In the genomic region with DNA sequence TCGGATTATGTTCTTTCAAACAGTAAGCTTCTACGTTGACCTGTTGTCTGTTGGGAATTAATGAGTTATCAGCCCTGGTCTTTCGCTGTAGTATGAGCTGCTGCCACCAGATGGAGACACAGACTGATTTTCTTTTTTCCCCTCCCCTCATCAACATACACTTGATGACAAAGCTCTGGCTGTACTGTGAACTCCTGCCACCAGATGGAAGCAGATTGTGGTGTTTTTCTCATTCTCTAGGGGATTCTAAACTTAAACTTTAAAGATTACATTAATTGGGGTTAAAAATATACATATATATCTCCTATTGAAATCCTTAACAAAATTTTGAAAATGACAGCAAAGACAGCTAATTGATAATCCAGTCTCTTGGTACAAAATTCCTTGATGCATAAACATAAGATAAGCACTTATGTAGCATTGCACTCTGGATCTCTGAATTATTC, we compare ENCODE assay signal across 8 cellular contexts. TPM values are rescaled to one million over a fixed set of nuclear protein-coding genes. Genes with fewer than 3 reads are reported as not detected.
DNase-seq lines count a peak whose midpoint lies in the region; ATAC-seq lines count a peak whose summit lies in the region.

No MANE protein-coding gene starts in this region.

- H3K4me1 Mint-ChIP-seq in central memory CD8-positive, alpha-beta T cell: no peaks in the 10 kb centered on the region

- peaks cover 12% of the 10 kb centered on the region for H3K36me3 Mint-ChIP-seq in central memory CD8-positive, alpha-beta T cell (ENCODE audit: insufficient read depth)

- H3K4me3 Mint-ChIP-seq in central memory CD8-positive, alpha-beta T cell: no peak overlapping the region

- DNase-seq in C1 segment of cervical spinal cord (lab: John Stamatoyannopoulos, UW) (peak in 11 of 14 donors; percentile 0 to 55 (median 38)), GM19240 (ENCODE audit: insufficient read length, low spot score) (peak; percentile 55), NCI-H345 (lab: John Stamatoyannopoulos, UW) (peak; percentile 66), left colon (peak in 1 of 2 donors; percentile 69)
- DNase-seq in central memory CD8-positive, alpha-beta T cell (ENCODE audit: low spot score in 2 of 2): peak; percentile 33 to 46
- DNase-seq in stimulated activated CD4-positive, alpha-beta T cell treated with anti-CD3 and anti-CD28 coated beads, TNF-alpha, amount 100 ng/mL, for 1 hour (ENCODE audit: low read depth in 3 of 3, low spot score in 1 of 3): peak in 2 of 3 donors; percentile 35 to 40

- ATAC-seq in HG03342 (IDR thresholded peaks at IDR 0.05; ENCODE audit: unreplicated experiment) (peak; percentile 94), left colon (peak; percentile 97)
- ATAC-seq in activated CD4-positive, CD25-positive, alpha-beta regulatory T cell treated with anti-CD3 and anti-CD28 coated beads, Interleukin-2, amount 50 U/mL, for 24 hours: peak; percentile 78 to 88
- ATAC-seq in central memory CD8-positive, alpha-beta T cell (replicated peaks; ENCODE audit: extremely low read depth, poor library complexity, severe bottlenecking): peak; percentile 92

- H3K9me3 Mint-ChIP-seq in central memory CD8-positive, alpha-beta T cell: no peaks in the 10 kb centered on the region

- intact Hi-C loops in left colon (cut with DNase I, micrococcal nuclease): no loop called here

- no peak overlapping the region for H3K27ac Mint-ChIP-seq in central memory CD8-positive, alpha-beta T cell (ENCODE audit: low read depth)

- H3K27me3 Mint-ChIP-seq in central memory CD8-positive, alpha-beta T cell: no peaks in the 10 kb centered on the region

RNA-seq across cellular contexts. Expression of gene SMS, which starts 44.8 kb away (rescaled TPM):
- 10 to 100 TPM; 55.4 to 56.3 TPM for total RNA-seq in left colon

RNA-seq across cellular contexts. Expression of gene PHEX, which starts 46.8 kb away (rescaled TPM):
- total RNA-seq in left colon: under 1 TPM; 0.06 to 0.95 TPM
